Comparison of ENCODE assay signal across 12 cellular contexts in genomic region chr6:41960026-41960425, GRCh38.
"Had no signal": no experiment of that assay in that cellular context is flagged by ENCODE, and none has a peak within 500 bp of the region (broad histone marks: within the 10 kb centered on the region; RNA-seq: fewer than 3 reads in every experiment).

No MANE protein-coding gene starts in this region.

- DNase-seq: activated CD4-positive, alpha-beta T cell treated with anti-CD3 and anti-CD28 coated beads, Interleukin-2, amount 50 U/mL, for 1 hour; cerebellar nuclear complex; endodermal cell; gastrocnemius medialis; heart left ventricle; left cardiac atrium; stimulated activated CD4-positive, alpha-beta T cell treated with anti-CD3 and anti-CD28 coated beads, Interleukin-1b, Interleukin-23, amount 100 ng/mL, for 48 hours; T-helper 2 cell; thyroid gland had no signal

- ATAC-seq: gastrocnemius medialis, heart left ventricle, left cardiac atrium had no signal

- H3K4me1 Mint-ChIP-seq: mesothelial cell of epicardium had no signal

- H3K27ac Mint-ChIP-seq: activated T-helper 2 cell treated with anti-CD3 and anti-CD28 coated beads, Interferon-gamma antibody, Interleukin-2, Interleukin-4, amounts not matched to agents 10 μg/mL and 5 μg/mL and 100 μg/mL, durations not matched to agents 14 hours and 24 hours and 36 hours; dendritic cell treated with granulocyte-macrophage colony-stimulating factor and Interleukin-4, amounts not matched to agents 40 ng/mL and 50 ng/mL, for 4 days; endodermal cell; mesothelial cell of epicardium had no signal

- H3K4me3 Mint-ChIP-seq: dendritic cell treated with granulocyte-macrophage colony-stimulating factor and Interleukin-4, amounts not matched to agents 40 ng/mL and 50 ng/mL, for 4 days; endodermal cell; mesothelial cell of epicardium had no signal

- H3K36me3 Mint-ChIP-seq: mesothelial cell of epicardium had no signal

- H3K9me3 Mint-ChIP-seq: dendritic cell treated with granulocyte-macrophage colony-stimulating factor and Interleukin-4, amounts not matched to agents 40 ng/mL and 50 ng/mL, for 4 days; endodermal cell; mesothelial cell of epicardium had no signal
